Comparison of ENCODE assay signal across 1 cellular context in genomic region chr7:75687246-75688088, GRCh38.
TF ChIP-seq lines count a peak whose summit lies in the region.

No MANE protein-coding gene starts in this region.

TF ChIP-seq in GM12878, 131 proteins besides CTCF, POLR2A, EP300 and RAD21 (continued from another document):
- no peak for TF ChIP-seq MEF2A (IDR thresholded peaks at IDR 0.05; ENCODE audit: insufficient read depth, low read depth, low read length)
- TF ChIP-seq, protein P1, sequence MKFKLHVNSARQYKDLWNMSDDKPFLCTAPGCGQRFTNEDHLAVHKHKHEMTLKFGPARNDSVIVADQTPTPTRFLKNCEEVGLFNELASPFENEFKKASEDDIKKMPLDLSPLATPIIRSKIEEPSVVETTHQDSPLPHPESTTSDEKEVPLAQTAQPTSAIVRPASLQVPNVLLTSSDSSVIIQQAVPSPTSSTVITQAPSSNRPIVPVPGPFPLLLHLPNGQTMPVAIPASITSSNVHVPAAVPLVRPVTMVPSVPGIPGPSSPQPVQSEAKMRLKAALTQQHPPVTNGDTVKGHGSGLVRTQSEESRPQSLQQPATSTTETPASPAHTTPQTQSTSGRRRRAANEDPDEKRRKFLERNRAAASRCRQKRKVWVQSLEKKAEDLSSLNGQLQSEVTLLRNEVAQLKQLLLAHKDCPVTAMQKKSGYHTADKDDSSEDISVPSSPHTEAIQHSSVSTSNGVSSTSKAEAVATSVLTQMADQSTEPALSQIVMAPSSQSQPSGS (IDR thresholded peaks at IDR 0.05; ENCODE audit: low read length), result no peak
- TF ChIP-seq CEBPZ (IDR thresholded peaks at IDR 0.05; ENCODE audit: low read depth, low read length), result no peak
- TF ChIP-seq CBFB (IDR thresholded peaks at IDR 0.05; ENCODE audit: low read depth), result no peak
- no peak for TF ChIP-seq SREBF2 (IDR thresholded peaks at IDR 0.05; ENCODE audit: low read length)
- no peak for TF ChIP-seq STAT1 (conservative IDR thresholded peaks at IDR 0.05)
- TF ChIP-seq BCLAF1 (IDR thresholded peaks at IDR 0.05), result no peak
- TF ChIP-seq IKZF1 (conservative IDR thresholded peaks at IDR 0.05), result no peak
- no peak for TF ChIP-seq SP1 (IDR thresholded peaks at IDR 0.05; ENCODE audit: low read depth, low read length)
- TF ChIP-seq MLLT1 (IDR thresholded peaks at IDR 0.05), result no peak
- TF ChIP-seq YY1 (IDR thresholded peaks at IDR 0.05; ENCODE audit: low read depth, low read length), result no peak
- no peak for TF ChIP-seq GABPA (IDR thresholded peaks at IDR 0.05; ENCODE audit: low read depth)
- no peak for TF ChIP-seq DPF2 (IDR thresholded peaks at IDR 0.05)
- no peak for TF ChIP-seq RCOR1 (conservative IDR thresholded peaks at IDR 0.05; ENCODE audit: low read depth, low read length)
